ENCODE assay signal across 8 cellular contexts in the genomic region with DNA sequence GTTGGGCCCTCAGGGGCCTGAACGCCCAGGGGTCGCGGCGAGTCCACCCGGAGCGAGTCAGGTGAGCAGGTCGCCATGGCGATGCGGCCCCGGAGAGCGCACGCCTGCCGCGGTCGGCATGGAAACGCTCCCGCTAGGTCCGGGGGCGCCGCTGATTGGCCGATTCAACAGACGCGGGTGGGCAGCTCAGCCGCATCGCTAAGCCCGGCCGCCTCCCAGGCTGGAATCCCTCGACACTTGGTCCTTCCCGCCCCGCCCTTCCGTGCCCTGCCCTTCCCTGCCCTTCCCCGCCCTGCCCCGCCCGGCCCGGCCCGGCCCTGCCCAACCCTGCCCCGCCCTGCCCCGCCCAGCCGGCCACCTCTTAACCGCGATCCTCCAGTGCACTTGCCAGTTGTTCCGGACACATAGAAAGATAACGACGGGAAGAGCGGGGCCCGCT. TPM values are rescaled to one million over a fixed set of nuclear protein-coding genes. Genes with fewer than 3 reads are reported as not detected.
DNase-seq lines count a peak whose midpoint lies in the region; TF ChIP-seq lines count a peak whose summit lies in the region.

Gene CCNA1, plus strand, starts transcription at position 390 of the 439 bp plus-strand sequence. CDS start 562 bp downstream, outside the sequence.

- DNase-seq in NCI-H2081 (lab: John Stamatoyannopoulos, UW) (peak; percentile 50 to 62), NCI-H2081 treated with DMSO at 0.1 percent for 48 hours (lab: John Stamatoyannopoulos, UW) (no peak), UCSD-AML1 (lab: John Stamatoyannopoulos, UW; ENCODE audit: unreplicated experiment) (peak; percentile 66), esophagus muscularis mucosa (ENCODE audit: extremely low spot score) (no peak), neural progenitor cell (ENCODE audit: low spot score) (peak; percentile 92), MM.1S (no peak), mesenteric fat pad (ENCODE audit: low spot score) (no peak)

- H3F3A ChIP-seq in neural progenitor cell (ENCODE audit: low read depth): peaks cover 7% of the 10 kb centered on the region
- no peaks in the 10 kb centered on the region for H3F3A ChIP-seq in MM.1S (ENCODE audit: insufficient read depth, low read length)

- TF ChIP-seq EP300 in esophagus muscularis mucosa (IDR thresholded peaks at IDR 0.05): no peak

- peaks cover 44% of the 10 kb centered on the region for H3K27me3 Mint-ChIP-seq in neural progenitor cell (ENCODE audit: insufficient read depth, low read depth)

- no CpG with 5 or more reads among the region's 46 CpGs for WGBS in esophagus muscularis mucosa

- H3K4me3 Mint-ChIP-seq in neural progenitor cell: peak within 1 kb of the TSS; percentile 84

- H3K4me3 ChIP-seq in HUES6 (ENCODE audit: low read depth, low read length): peak within 1 kb of the TSS; percentile 81
- peak within 1 kb of the TSS; percentile 49 to 64 (median 56) for H3K4me3 ChIP-seq in esophagus muscularis mucosa
- peak within 1 kb of the TSS; percentile 87 for H3K4me3 ChIP-seq in neural progenitor cell
- no peak within 1 kb of the TSS for H3K4me3 ChIP-seq in MM.1S (ENCODE audit: low read length)

- H3K9me3 Mint-ChIP-seq in neural progenitor cell: peaks cover 3% of the 10 kb centered on the region

- no peaks in the 10 kb centered on the region for H3K4me1 ChIP-seq in HUES6 (ENCODE audit: control insufficient read depth, insufficient read depth, low read length)
- peaks cover 29 to 32% (median 31%) of the 10 kb centered on the region in 4 donors for H3K4me1 ChIP-seq in esophagus muscularis mucosa
- no peaks in the 10 kb centered on the region for H3K4me1 ChIP-seq in neural progenitor cell
- no peaks in the 10 kb centered on the region for H3K4me1 ChIP-seq in MM.1S (ENCODE audit: low read length)

- no peaks in the 10 kb centered on the region for H3K36me3 Mint-ChIP-seq in neural progenitor cell

- H3K27ac ChIP-seq in HUES6 (ENCODE audit: low read depth, low read length) (no peak within 1 kb of the TSS), esophagus muscularis mucosa (replicated peaks in 1 of 4) (no peak within 1 kb of the TSS), neural progenitor cell (no peak within 1 kb of the TSS), MM.1S (ENCODE audit: low read length) (no peak within 1 kb of the TSS)

- H3K4me1 Mint-ChIP-seq in neural progenitor cell: peaks cover 13% of the 10 kb centered on the region

- TF ChIP-seq CTCF in esophagus muscularis mucosa (IDR thresholded peaks at IDR 0.05) (no peak), neural progenitor cell (IDR thresholded peaks at IDR 0.05) (no peak), MM.1S (IDR thresholded peaks at IDR 0.05; ENCODE audit: low read length) (no peak)

- H3K9ac ChIP-seq in HUES6 (ENCODE audit: low read length) (peak within 1 kb of the TSS; percentile 22), neural progenitor cell (no peak within 1 kb of the TSS), MM.1S (ENCODE audit: low read length) (no peak within 1 kb of the TSS)

- H4K20me1 ChIP-seq in neural progenitor cell (ENCODE audit: low read depth) (peaks cover 7% of the 10 kb centered on the region), MM.1S (ENCODE audit: insufficient read depth, low read length) (no peaks in the 10 kb centered on the region)

- H3K27ac Mint-ChIP-seq in neural progenitor cell: no peak within 1 kb of the TSS

- H3K9me2 ChIP-seq in MM.1S (replicated peaks; ENCODE audit: insufficient read depth, low read length): no peaks in the 10 kb centered on the region

- TF ChIP-seq POLR2A in esophagus muscularis mucosa (IDR thresholded peaks at IDR 0.05; ENCODE audit: low read depth): no peak

- H3K27me3 ChIP-seq in HUES6 (ENCODE audit: control insufficient read depth, insufficient read depth, low read length) (peaks cover 96% of the 10 kb centered on the region), esophagus muscularis mucosa (peaks cover 8 to 60% (median 35%) of the 10 kb centered on the region in 4 donors), neural progenitor cell (peaks cover 83% of the 10 kb centered on the region), MM.1S (replicated peaks; ENCODE audit: insufficient read depth, low read length) (no peaks in the 10 kb centered on the region)

- peak within 1 kb of the TSS; percentile 97 for H2AFZ ChIP-seq in neural progenitor cell (replicated peaks)
- H2AFZ ChIP-seq in MM.1S (ENCODE audit: low read length): no peak within 1 kb of the TSS

- H3K9me3 ChIP-seq in HUES6 (ENCODE audit: control insufficient read depth, insufficient read depth, low read depth, low read length) (no peaks in the 10 kb centered on the region), esophagus muscularis mucosa (no peaks in the 10 kb centered on the region), neural progenitor cell (ENCODE audit: low read depth) (no peaks in the 10 kb centered on the region), MM.1S (replicated peaks; ENCODE audit: insufficient read depth, low read length) (no peaks in the 10 kb centered on the region)

- intact Hi-C loops in esophagus muscularis mucosa (cut with DNase I): no loop called here

- H3K4me2 ChIP-seq in neural progenitor cell (peak within 1 kb of the TSS; percentile 99), MM.1S (ENCODE audit: low read depth, low read length) (no peak within 1 kb of the TSS)

- H3K79me2 ChIP-seq in neural progenitor cell (ENCODE audit: low read depth): no peaks in the 10 kb centered on the region
- no peaks in the 10 kb centered on the region for H3K79me2 ChIP-seq in MM.1S (ENCODE audit: low read length)

- H3K36me3 ChIP-seq in HUES6 (ENCODE audit: control insufficient read depth, insufficient read depth, low read length) (no peaks in the 10 kb centered on the region), esophagus muscularis mucosa (no peaks in the 10 kb centered on the region), neural progenitor cell (no peaks in the 10 kb centered on the region), MM.1S (replicated peaks; ENCODE audit: insufficient read depth, low read length) (no peaks in the 10 kb centered on the region)

RNA-seq across cellular contexts. Expression of gene CCNA1, which starts in this region (rescaled TPM):
- total RNA-seq in esophagus muscularis mucosa: under 1 TPM in 3 of 4 donors, not detected in 1; 0.26 to 0.83 (median 0.33) TPM
- 0.37 TPM in 2 replicates for total RNA-seq in neural progenitor cell (ENCODE audit: low replicate concordance)
- 0.71 TPM for total RNA-seq in mesenteric fat pad

Comparison
In these comparisons a context has a peak if more than half of its experiments do, and no peak if none do; other contexts are left out.
1. DNase-seq: peak in NCI-H2081 (2 of 2) and UCSD-AML1 (single experiment); none in NCI-H2081 treated with DMSO at 0.1 percent for 48 hours (single experiment), esophagus muscularis mucosa (single experiment), MM.1S (single experiment) and mesenteric fat pad (single experiment).
2. Peak in DNase-seq, H3K4me3 ChIP-seq and H3K4me2 ChIP-seq in neural progenitor cell; RNA of the gene not detected or under 1 TPM.